ENCODE assay signal across 21 cellular contexts in genomic region chr22:35754761-35755160, GRCh38. TPM values are rescaled to one million over a fixed set of nuclear protein-coding genes. Genes with fewer than 3 reads are reported as not detected.
"Had no signal": no experiment of that assay in that cellular context is flagged by ENCODE, and none has a peak within 500 bp of the region (broad histone marks: within the 10 kb centered on the region; RNA-seq: fewer than 3 reads in every experiment).

No MANE protein-coding gene starts in this region.

- ATAC-seq: effector memory CD8-positive, alpha-beta T cell; gastrocnemius medialis; heart right ventricle; left cardiac atrium; right cardiac atrium had no signal

- FAIRE-seq: pancreas, small intestine had no signal

- H3K27me3 ChIP-seq: gastrocnemius medialis, heart right ventricle, pancreas had no signal

- H3K27ac ChIP-seq: heart right ventricle, left ventricle myocardium inferior, pancreas had no signal

- H3K9me3 ChIP-seq: gastrocnemius medialis, heart right ventricle, left ventricle myocardium inferior, pancreas had no signal

- DNase-seq: effector memory CD8-positive, alpha-beta T cell; gastrocnemius medialis; heart right ventricle; hypothalamus; islet precursor cell; left cardiac atrium; left ventricle myocardium inferior; mesendoderm; naive B cell; occipital lobe; pancreas; right cardiac atrium; small intestine; stimulated activated CD4-positive, alpha-beta T cell treated with anti-CD3 and anti-CD28 coated beads, Interleukin-2, amount 100 ng/mL, for 48 hours; stimulated activated naive CD4-positive, alpha-beta T cell treated with Interleukin-2 at 50 U/mL for 16 hours; trophoblast cell had no signal

- H3K4me3 ChIP-seq: gastrocnemius medialis, heart right ventricle, left ventricle myocardium inferior, lung, pancreas had no signal

RNA-seq across cellular contexts. Expression of gene APOL5, which starts 37.1 kb away (rescaled TPM):
- total RNA-seq: fibroblast of lung, heart right ventricle, left cardiac atrium, left ventricle myocardium inferior, lung, occipital lobe, pancreas, progenitor cell of endocrine pancreas, right cardiac atrium had no signal
- polyA plus RNA-seq: esophagus, lung, small intestine, urinary bladder had no signal
